1 cellular context compared by ENCODE assay signal in the genomic region with DNA sequence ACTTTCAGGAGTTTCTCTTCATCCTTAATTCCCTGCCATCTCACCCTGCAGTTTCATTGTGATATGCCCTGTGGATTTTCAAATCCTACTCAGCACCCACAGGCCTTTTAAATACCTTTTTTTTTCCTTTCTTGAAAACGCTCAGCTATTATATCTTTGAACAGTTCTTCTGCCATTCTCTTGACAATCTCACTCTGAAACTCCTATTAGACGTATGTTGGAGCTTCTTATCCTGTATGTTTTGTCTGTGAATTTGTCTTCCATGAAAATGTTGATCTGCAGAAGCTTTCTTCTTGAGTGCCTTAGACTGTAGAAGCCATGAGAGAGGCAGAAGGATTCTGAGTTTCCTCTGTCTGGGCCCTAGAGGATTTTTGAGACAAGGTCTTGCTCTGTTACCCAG.
TF ChIP-seq lines count a peak whose summit lies in the region.

No MANE protein-coding gene starts in this region.

TF ChIP-seq in HEK293, 187 proteins besides CTCF, POLR2A, EP300 and RAD21 (continued from another document):
- TF ChIP-seq, protein P1, sequence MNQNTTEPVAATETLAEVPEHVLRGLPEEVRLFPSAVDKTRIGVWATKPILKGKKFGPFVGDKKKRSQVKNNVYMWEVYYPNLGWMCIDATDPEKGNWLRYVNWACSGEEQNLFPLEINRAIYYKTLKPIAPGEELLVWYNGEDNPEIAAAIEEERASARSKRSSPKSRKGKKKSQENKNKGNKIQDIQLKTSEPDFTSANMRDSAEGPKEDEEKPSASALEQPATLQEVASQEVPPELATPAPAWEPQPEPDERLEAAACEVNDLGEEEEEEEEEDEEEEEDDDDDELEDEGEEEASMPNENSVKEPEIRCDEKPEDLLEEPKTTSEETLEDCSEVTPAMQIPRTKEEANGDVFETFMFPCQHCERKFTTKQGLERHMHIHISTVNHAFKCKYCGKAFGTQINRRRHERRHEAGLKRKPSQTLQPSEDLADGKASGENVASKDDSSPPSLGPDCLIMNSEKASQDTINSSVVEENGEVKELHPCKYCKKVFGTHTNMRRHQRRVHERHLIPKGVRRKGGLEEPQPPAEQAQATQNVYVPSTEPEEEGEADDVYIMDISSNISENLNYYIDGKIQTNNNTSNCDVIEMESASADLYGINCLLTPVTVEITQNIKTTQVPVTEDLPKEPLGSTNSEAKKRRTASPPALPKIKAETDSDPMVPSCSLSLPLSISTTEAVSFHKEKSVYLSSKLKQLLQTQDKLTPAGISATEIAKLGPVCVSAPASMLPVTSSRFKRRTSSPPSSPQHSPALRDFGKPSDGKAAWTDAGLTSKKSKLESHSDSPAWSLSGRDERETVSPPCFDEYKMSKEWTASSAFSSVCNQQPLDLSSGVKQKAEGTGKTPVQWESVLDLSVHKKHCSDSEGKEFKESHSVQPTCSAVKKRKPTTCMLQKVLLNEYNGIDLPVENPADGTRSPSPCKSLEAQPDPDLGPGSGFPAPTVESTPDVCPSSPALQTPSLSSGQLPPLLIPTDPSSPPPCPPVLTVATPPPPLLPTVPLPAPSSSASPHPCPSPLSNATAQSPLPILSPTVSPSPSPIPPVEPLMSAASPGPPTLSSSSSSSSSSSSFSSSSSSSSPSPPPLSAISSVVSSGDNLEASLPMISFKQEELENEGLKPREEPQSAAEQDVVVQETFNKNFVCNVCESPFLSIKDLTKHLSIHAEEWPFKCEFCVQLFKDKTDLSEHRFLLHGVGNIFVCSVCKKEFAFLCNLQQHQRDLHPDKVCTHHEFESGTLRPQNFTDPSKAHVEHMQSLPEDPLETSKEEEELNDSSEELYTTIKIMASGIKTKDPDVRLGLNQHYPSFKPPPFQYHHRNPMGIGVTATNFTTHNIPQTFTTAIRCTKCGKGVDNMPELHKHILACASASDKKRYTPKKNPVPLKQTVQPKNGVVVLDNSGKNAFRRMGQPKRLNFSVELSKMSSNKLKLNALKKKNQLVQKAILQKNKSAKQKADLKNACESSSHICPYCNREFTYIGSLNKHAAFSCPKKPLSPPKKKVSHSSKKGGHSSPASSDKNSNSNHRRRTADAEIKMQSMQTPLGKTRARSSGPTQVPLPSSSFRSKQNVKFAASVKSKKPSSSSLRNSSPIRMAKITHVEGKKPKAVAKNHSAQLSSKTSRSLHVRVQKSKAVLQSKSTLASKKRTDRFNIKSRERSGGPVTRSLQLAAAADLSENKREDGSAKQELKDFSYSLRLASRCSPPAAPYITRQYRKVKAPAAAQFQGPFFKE (tag by site-specific recombination; IDR thresholded peaks at IDR 0.05; ENCODE audit: borderline replicate concordance) = no peak
- TF ChIP-seq ZNF747 (tag by site-specific recombination; IDR thresholded peaks at IDR 0.05) (no peak), MZF1 (tag by site-specific recombination; IDR thresholded peaks at IDR 0.05; ENCODE audit: borderline replicate concordance) (no peak), SETDB1 (IDR thresholded peaks at IDR 0.05; ENCODE audit: insufficient read length, low read length) (peak; percentile 68), MEIS1 (CRISPR knock-in tag; IDR thresholded peaks at IDR 0.05; ENCODE audit: borderline replicate concordance) (no peak)
- TF ChIP-seq, protein P2, sequence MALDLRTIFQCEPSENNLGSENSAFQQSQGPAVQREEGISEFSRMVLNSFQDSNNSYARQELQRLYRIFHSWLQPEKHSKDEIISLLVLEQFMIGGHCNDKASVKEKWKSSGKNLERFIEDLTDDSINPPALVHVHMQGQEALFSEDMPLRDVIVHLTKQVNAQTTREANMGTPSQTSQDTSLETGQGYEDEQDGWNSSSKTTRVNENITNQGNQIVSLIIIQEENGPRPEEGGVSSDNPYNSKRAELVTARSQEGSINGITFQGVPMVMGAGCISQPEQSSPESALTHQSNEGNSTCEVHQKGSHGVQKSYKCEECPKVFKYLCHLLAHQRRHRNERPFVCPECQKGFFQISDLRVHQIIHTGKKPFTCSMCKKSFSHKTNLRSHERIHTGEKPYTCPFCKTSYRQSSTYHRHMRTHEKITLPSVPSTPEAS (tag by site-specific recombination; IDR thresholded peaks at IDR 0.05) = no peak
- TF ChIP-seq, protein P3, sequence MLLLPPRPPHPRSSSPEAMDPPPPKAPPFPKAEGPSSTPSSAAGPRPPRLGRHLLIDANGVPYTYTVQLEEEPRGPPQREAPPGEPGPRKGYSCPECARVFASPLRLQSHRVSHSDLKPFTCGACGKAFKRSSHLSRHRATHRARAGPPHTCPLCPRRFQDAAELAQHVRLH (tag by site-specific recombination; IDR thresholded peaks at IDR 0.05) = no peak
- TF ChIP-seq, protein P4, sequence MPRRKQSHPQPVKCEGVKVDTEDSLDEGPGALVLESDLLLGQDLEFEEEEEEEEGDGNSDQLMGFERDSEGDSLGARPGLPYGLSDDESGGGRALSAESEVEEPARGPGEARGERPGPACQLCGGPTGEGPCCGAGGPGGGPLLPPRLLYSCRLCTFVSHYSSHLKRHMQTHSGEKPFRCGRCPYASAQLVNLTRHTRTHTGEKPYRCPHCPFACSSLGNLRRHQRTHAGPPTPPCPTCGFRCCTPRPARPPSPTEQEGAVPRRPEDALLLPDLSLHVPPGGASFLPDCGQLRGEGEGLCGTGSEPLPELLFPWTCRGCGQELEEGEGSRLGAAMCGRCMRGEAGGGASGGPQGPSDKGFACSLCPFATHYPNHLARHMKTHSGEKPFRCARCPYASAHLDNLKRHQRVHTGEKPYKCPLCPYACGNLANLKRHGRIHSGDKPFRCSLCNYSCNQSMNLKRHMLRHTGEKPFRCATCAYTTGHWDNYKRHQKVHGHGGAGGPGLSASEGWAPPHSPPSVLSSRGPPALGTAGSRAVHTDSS (tag by site-specific recombination; IDR thresholded peaks at IDR 0.05) = no peak
- TF ChIP-seq, protein P5, sequence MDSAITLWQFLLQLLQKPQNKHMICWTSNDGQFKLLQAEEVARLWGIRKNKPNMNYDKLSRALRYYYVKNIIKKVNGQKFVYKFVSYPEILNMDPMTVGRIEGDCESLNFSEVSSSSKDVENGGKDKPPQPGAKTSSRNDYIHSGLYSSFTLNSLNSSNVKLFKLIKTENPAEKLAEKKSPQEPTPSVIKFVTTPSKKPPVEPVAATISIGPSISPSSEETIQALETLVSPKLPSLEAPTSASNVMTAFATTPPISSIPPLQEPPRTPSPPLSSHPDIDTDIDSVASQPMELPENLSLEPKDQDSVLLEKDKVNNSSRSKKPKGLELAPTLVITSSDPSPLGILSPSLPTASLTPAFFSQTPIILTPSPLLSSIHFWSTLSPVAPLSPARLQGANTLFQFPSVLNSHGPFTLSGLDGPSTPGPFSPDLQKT (IDR thresholded peaks at IDR 0.05; ENCODE audit: borderline replicate concordance, low read depth, low read length) = no peak
